In the genomic region with DNA sequence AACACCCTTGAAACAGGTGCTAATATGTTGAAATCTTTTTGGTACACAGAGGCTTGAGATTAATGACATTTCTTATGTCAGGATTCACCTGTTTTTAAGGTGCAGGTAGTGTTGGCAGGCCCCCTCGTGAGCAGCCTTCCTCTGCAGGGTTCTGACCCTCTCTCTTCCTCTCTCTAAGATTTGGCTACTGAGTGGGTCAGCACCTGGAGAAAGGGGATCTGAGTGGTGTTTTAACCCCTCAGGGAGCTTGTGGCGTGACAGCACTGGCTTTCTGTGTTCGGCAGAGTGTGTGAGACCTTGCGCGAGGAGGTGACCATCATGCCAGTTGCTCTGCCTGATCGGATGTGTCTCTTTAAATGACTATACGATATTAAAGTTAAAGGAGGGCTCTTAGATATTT, we compare ENCODE assay signal across 11 cellular contexts. TPM values are rescaled to one million over a fixed set of nuclear protein-coding genes. Genes with fewer than 3 reads are reported as not detected.
DNase-seq lines count a peak whose midpoint lies in the region; ATAC-seq and TF ChIP-seq lines count a peak whose summit lies in the region.
"Had no signal": no experiment of that assay in that cellular context is flagged by ENCODE, and none has a peak within 500 bp of the region (broad histone marks: within the 10 kb centered on the region; RNA-seq: fewer than 3 reads in every experiment).

No MANE protein-coding gene starts in this region.

- H3K36me3 ChIP-seq in Karpas-422 (ENCODE audit: insufficient read depth, low read length): no peaks in the 10 kb centered on the region
- H3K36me3 ChIP-seq in heart right ventricle: no peaks in the 10 kb centered on the region
- H3K36me3 ChIP-seq: pancreas had no signal

- no peaks in the 10 kb centered on the region for H4K20me1 ChIP-seq in Karpas-422 (ENCODE audit: insufficient read depth, low read depth, low read length)

- H3K4me3 Mint-ChIP-seq in activated T-cell treated with anti-CD3 and anti-CD28 coated beads, Interleukin-2, amount 50 U/mL, for 72 hours: peak overlapping the region; percentile 74 to 93
- H3K4me3 Mint-ChIP-seq in stimulated activated effector memory CD8-positive, alpha-beta T cell treated with anti-CD3 and anti-CD28 coated beads, Interleukin-12 subunit alpha, Interleukin-12 subunit beta, amount 100 ng/mL, for 72 hours: peak overlapping the region; percentile 45

- H3K27ac ChIP-seq in Karpas-422 (ENCODE audit: low read length) (peak overlapping the region; percentile 67), heart right ventricle (peak overlapping the region in 1 of 10 donors; percentile 15)
- H3K27ac ChIP-seq: pancreas had no signal

- H3K4me1 Mint-ChIP-seq in activated T-cell treated with anti-CD3 and anti-CD28 coated beads, Interleukin-2, amount 50 U/mL, for 72 hours (ENCODE audit: low read depth): peaks cover 96% of the 10 kb centered on the region
- H3K4me1 Mint-ChIP-seq in stimulated activated effector memory CD8-positive, alpha-beta T cell treated with anti-CD3 and anti-CD28 coated beads, Interleukin-12 subunit alpha, Interleukin-12 subunit beta, amount 100 ng/mL, for 72 hours: peaks cover 64% of the 10 kb centered on the region

- peaks cover 11 to 15% of the 10 kb centered on the region in 2 donors for H3K36me3 Mint-ChIP-seq in activated T-cell treated with anti-CD3 and anti-CD28 coated beads, Interleukin-2, amount 50 U/mL, for 72 hours (ENCODE audit: insufficient read depth in 2 of 2)
- H3K36me3 Mint-ChIP-seq in stimulated activated effector memory CD8-positive, alpha-beta T cell treated with anti-CD3 and anti-CD28 coated beads, Interleukin-12 subunit alpha, Interleukin-12 subunit beta, amount 100 ng/mL, for 72 hours: peaks cover 20% of the 10 kb centered on the region

- H3K4me3 ChIP-seq in Karpas-422 (ENCODE audit: low read length) (peak overlapping the region; percentile 19; the same call in 1 of the 2 replicates), heart right ventricle (no peak overlapping the region)
- H3K4me3 ChIP-seq: pancreas had no signal

- H3K9me3 Mint-ChIP-seq in activated T-cell treated with anti-CD3 and anti-CD28 coated beads, Interleukin-2, amount 50 U/mL, for 72 hours: no peaks in the 10 kb centered on the region
- H3K9me3 Mint-ChIP-seq in stimulated activated effector memory CD8-positive, alpha-beta T cell treated with anti-CD3 and anti-CD28 coated beads, Interleukin-12 subunit alpha, Interleukin-12 subunit beta, amount 100 ng/mL, for 72 hours: no peaks in the 10 kb centered on the region

- no peaks in the 10 kb centered on the region for H3K27me3 ChIP-seq in Karpas-422 (ENCODE audit: low read length)
- no peaks in the 10 kb centered on the region for H3K27me3 ChIP-seq in heart right ventricle
- H3K27me3 ChIP-seq: pancreas had no signal

- peak overlapping the region; percentile 67 for H3K4me2 ChIP-seq in Karpas-422 (ENCODE audit: low read depth, low read length, poor library complexity, severe bottlenecking)

- DNase-seq in activated T-cell treated with anti-CD3 and anti-CD28 coated beads, Interleukin-2, amount 50 U/mL, for 72 hours: no peak
- no peak for DNase-seq in activated T-cell treated with anti-CD3 and anti-CD28 coated beads for 4 hours
- DNase-seq in Karpas-422: peak; percentile 51
- DNase-seq in stimulated activated effector memory CD8-positive, alpha-beta T cell treated with anti-CD3 and anti-CD28 coated beads, Interleukin-12 subunit alpha, Interleukin-12 subunit beta, amount 100 ng/mL, for 72 hours (ENCODE audit: low spot score in 2 of 2): no peak
- no peak for DNase-seq in NCI-H2081 treated with DMSO at 0.1 percent for 48 hours (lab: John Stamatoyannopoulos, UW)
- no peak for DNase-seq in heart right ventricle
- no peak for DNase-seq in NCI-H2171 (lab: John Stamatoyannopoulos, UW)
- DNase-seq: MV-4-11, OCI-M1, pancreas had no signal

- H3K9me2 ChIP-seq in Karpas-422 (replicated peaks; ENCODE audit: insufficient read depth, low read length): no peaks in the 10 kb centered on the region

- ATAC-seq in activated T-cell treated with anti-CD3 and anti-CD28 coated beads, Interleukin-2, amount 50 U/mL, for 72 hours (replicated peaks in 1 of 2): no peak
- peak; percentile 38 for ATAC-seq in GM21786 (IDR thresholded peaks at IDR 0.05; ENCODE audit: unreplicated experiment)
- no peak for ATAC-seq in stimulated activated effector memory CD8-positive, alpha-beta T cell treated with anti-CD3 and anti-CD28 coated beads, Interleukin-12 subunit alpha, Interleukin-12 subunit beta, amount 100 ng/mL, for 72 hours
- no peak for ATAC-seq in heart right ventricle
- ATAC-seq: pancreas had no signal

- H3K9ac ChIP-seq in Karpas-422 (ENCODE audit: low read length): peak overlapping the region; percentile 40

- H3K9me3 ChIP-seq in Karpas-422 (ENCODE audit: low read length) (no peaks in the 10 kb centered on the region), heart right ventricle (no peaks in the 10 kb centered on the region)
- H3K9me3 ChIP-seq: pancreas had no signal

- intact Hi-C loops in heart right ventricle (cut with DNase I): no loop called here

- H2AFZ ChIP-seq in Karpas-422 (ENCODE audit: low read length): 0 out of 2 replicates have a peak overlapping the region, but pooled peaks have one; percentile 2

- no peaks in the 10 kb centered on the region for H3K27me3 Mint-ChIP-seq in activated T-cell treated with anti-CD3 and anti-CD28 coated beads, Interleukin-2, amount 50 U/mL, for 72 hours (ENCODE audit: low read depth)

- peaks cover 85% of the 10 kb centered on the region for H3K79me2 ChIP-seq in Karpas-422 (ENCODE audit: low read length)

- H3K27ac Mint-ChIP-seq in activated T-cell treated with anti-CD3 and anti-CD28 coated beads, Interleukin-2, amount 50 U/mL, for 72 hours: peak overlapping the region; percentile 97
- H3K27ac Mint-ChIP-seq in stimulated activated effector memory CD8-positive, alpha-beta T cell treated with anti-CD3 and anti-CD28 coated beads, Interleukin-12 subunit alpha, Interleukin-12 subunit beta, amount 100 ng/mL, for 72 hours: peak overlapping the region; percentile 91

- TF ChIP-seq CTCF in heart right ventricle (IDR thresholded peaks at IDR 0.05): no peak

- 91 to 95% methylated on average over 7 of the region's 7 CpGs for WGBS in heart right ventricle, 2 donors

- H3K4me1 ChIP-seq in Karpas-422 (ENCODE audit: low read length) (peaks cover 64% of the 10 kb centered on the region), heart right ventricle (peaks cover 0 to 46% (median 6%) of the 10 kb centered on the region in 9 donors)
- H3K4me1 ChIP-seq: pancreas had no signal

RNA-seq across cellular contexts. Expression of a gene that starts 37.1 kb away (rescaled TPM):
- 10 to 100 TPM; 70.1 to 77.0 TPM for total RNA-seq in activated T-cell treated with anti-CD3 and anti-CD28 coated beads, Interleukin-2, amount 50 U/mL, for 72 hours
- 23.4 and 40.8 TPM in 2 replicates for total RNA-seq in Karpas-422 (2014; rRNA removed; shearing (Covaris generic); ENCODE audit: low replicate concordance)
- 10 to 100 TPM; 10.3 to 20.9 (median 14.1) TPM for total RNA-seq in heart right ventricle
- polyA plus RNA-seq in heart right ventricle: 1 to 10 TPM; 3.4 to 3.5 TPM
